In the genomic region with DNA sequence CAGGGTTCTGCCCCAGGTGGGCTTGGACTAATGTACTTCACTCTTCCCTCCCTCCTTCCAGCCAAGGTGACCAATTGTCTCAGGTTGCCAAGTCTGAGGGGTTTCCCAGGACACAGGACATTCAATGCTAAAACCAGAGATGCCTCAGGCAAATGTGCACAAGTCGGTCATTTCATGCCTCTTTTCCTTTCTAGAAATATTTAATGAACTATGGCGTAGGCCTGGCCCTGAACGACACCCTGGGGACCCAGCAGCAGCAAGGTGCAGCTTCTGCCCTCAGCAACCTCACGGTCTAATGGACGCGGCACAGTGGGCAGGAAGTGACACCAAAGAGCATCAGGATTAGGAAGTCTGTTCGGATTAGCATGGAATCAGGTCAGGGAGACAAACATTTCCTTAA, we compare ENCODE assay signal across 21 cellular contexts.
"Had no signal": no experiment of that assay in that cellular context is flagged by ENCODE, and none has a peak within 500 bp of the region (broad histone marks: within the 10 kb centered on the region; RNA-seq: fewer than 3 reads in every experiment).

No MANE protein-coding gene starts in this region.

- H3K27ac ChIP-seq: colonic mucosa, heart left ventricle, parathyroid adenoma, prostate gland, spleen, tibial artery, upper lobe of left lung had no signal

- H2AFZ ChIP-seq: parathyroid adenoma had no signal

- H3K4me1 ChIP-seq: colonic mucosa, parathyroid adenoma, prostate gland, spleen, tibial artery, upper lobe of left lung had no signal

- H3K27ac Mint-ChIP-seq: endodermal cell; mesothelial cell of epicardium; natural killer cell; stimulated activated memory B cell treated with anti-CD40 and anti-IgM and Interleukin-4, amounts not matched to agents 10 μg/mL and 1 μg/mL and 100 μg/mL, for 72 hours; stimulated activated naive CD8-positive, alpha-beta T cell treated with anti-CD3 and anti-CD28 coated beads, Interleukin-15, Interleukin-2, amounts not matched to agents 100 ng/mL and 50 ng/mL, for 24 hours had no signal

- H3K4me3 ChIP-seq: colonic mucosa, heart left ventricle, prostate gland, spleen, tibial artery, upper lobe of left lung had no signal

- H3K4me1 Mint-ChIP-seq: natural killer cell; stimulated activated memory B cell treated with anti-CD40 and anti-IgM and Interleukin-4, amounts not matched to agents 10 μg/mL and 1 μg/mL and 100 μg/mL, for 72 hours had no signal

- H3K9me3 ChIP-seq: colonic mucosa, heart left ventricle, prostate gland, spleen, tibial artery, upper lobe of left lung had no signal

- H3K4me3 Mint-ChIP-seq: endodermal cell; mesothelial cell of epicardium; natural killer cell; stimulated activated memory B cell treated with anti-CD40 and anti-IgM and Interleukin-4, amounts not matched to agents 10 μg/mL and 1 μg/mL and 100 μg/mL, for 72 hours; stimulated activated naive CD8-positive, alpha-beta T cell treated with anti-CD3 and anti-CD28 coated beads, Interleukin-15, Interleukin-2, amounts not matched to agents 100 ng/mL and 50 ng/mL, for 24 hours had no signal

- ATAC-seq: heart left ventricle; natural killer cell; sciatic nerve; stimulated activated memory B cell treated with anti-CD40 and anti-IgM and Interleukin-4, amounts not matched to agents 10 μg/mL and 1 μg/mL and 100 μg/mL, for 72 hours had no signal

- H3K79me2 ChIP-seq: parathyroid adenoma had no signal

- H3K27me3 ChIP-seq: colonic mucosa, heart left ventricle, tibial artery, upper lobe of left lung had no signal

- H3K36me3 Mint-ChIP-seq: mesothelial cell of epicardium; natural killer cell; stimulated activated memory B cell treated with anti-CD40 and anti-IgM and Interleukin-4, amounts not matched to agents 10 μg/mL and 1 μg/mL and 100 μg/mL, for 72 hours had no signal

- H3K9ac ChIP-seq: parathyroid adenoma had no signal

- H3K36me3 ChIP-seq: colonic mucosa, heart left ventricle, prostate gland, spleen, tibial artery, upper lobe of left lung had no signal

- DNase-seq: cerebellar nuclear complex; colonic mucosa; effector CD4-positive, alpha-beta T cell; heart left ventricle; hypothalamus; kidney glomerular epithelial cell; natural killer cell; occipital lobe; spleen; stimulated activated CD4-positive, alpha-beta T cell treated with anti-CD3 and anti-CD28 coated beads, Interleukin-15, amount 100 ng/mL, for 24 hours; stimulated activated CD4-positive, alpha-beta T cell treated with anti-CD3 and anti-CD28 coated beads, Interleukin-1b, Interleukin-23, amount 100 ng/mL, for 48 hours; stimulated activated CD4-positive, alpha-beta T cell treated with anti-CD3 and anti-CD28 coated beads, Interleukin-4, amount 100 ng/mL, for 24 hours; tibial artery; upper lobe of left lung had no signal

- H3K9me3 Mint-ChIP-seq: endodermal cell; mesothelial cell of epicardium; natural killer cell; stimulated activated memory B cell treated with anti-CD40 and anti-IgM and Interleukin-4, amounts not matched to agents 10 μg/mL and 1 μg/mL and 100 μg/mL, for 72 hours; stimulated activated naive CD8-positive, alpha-beta T cell treated with anti-CD3 and anti-CD28 coated beads, Interleukin-15, Interleukin-2, amounts not matched to agents 100 ng/mL and 50 ng/mL, for 24 hours had no signal
